8 cellular contexts compared by ENCODE assay signal in the genomic region with DNA sequence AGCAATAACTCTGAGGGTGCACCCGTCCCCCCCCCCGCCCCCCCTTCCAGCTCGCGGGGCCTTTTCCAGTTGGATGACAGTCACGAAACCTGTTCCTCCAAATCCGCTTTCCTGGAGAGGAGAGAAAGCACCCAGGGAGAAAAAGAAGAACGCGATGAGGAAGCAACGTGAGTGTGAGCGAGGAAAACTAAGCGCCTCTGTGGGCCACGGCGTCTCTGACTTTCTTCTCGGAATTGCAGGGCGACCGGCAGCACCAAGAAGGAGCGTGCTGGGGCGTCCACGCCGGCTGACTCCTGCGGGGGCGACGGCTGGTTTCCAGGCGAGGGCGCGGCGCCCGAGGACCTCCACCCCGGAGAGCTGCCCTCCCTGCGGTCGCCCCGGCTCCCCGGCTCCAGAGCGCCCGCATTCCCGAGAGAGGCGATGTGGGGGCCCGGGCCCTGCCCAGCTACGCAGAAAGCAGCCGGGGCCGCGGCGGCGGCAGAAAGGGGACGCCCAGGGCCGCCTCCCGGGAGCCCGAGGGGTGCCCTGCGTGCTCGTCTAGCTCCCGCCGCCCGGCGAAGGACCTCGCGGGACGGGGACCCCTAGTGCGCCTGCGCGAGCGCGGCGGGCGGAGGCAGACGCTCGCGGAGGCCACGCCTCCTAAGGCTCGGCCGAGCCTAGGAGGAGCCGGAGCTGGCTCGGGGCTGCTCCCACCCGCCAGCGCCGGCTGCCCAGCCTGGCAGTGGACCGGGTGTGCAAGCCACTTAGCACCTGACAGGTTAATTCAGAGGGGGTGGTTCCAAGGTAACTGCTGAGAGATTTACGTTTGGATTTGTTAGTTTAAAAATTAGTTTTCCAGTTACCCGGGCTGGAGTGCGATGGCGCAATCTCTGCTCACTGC. TPM values are rescaled to one million over a fixed set of nuclear protein-coding genes. Genes with fewer than 3 reads are reported as not detected.
A peak's percentile ranks its signal among the peaks of the same experiment; 100 is the strongest.
DNase-seq lines count a peak whose midpoint lies in the region; ATAC-seq, FAIRE-seq and TF ChIP-seq lines count a peak whose summit lies in the region.

No MANE protein-coding gene starts in this region.

- H3K36me3 Mint-ChIP-seq in activated naive CD8-positive, alpha-beta T cell treated with anti-CD3 and anti-CD28 coated beads, Interleukin-2, amount 50 U/mL, for 24 hours (ENCODE audit: low read depth), result peaks cover 8% of the 10 kb centered on the region

- intact Hi-C loops in heart left ventricle (cut with DNase I) (no loop called here), posterior cingulate gyrus (cut with DNase I) (no loop called here), transverse colon (cut with DNase I; ENCODE audit: low total_unique reads) (no loop called here)

- no peaks in the 10 kb centered on the region for H3K9me3 Mint-ChIP-seq in activated naive CD8-positive, alpha-beta T cell treated with anti-CD3 and anti-CD28 coated beads, Interleukin-2, amount 50 U/mL, for 24 hours

- FAIRE-seq in GM12891 (lab: Jason Lieb, UNC), result peak; percentile 96

- TF ChIP-seq CTCF in heart left ventricle (IDR thresholded peaks at IDR 0.05), result no peak
- TF ChIP-seq CTCF in transverse colon (IDR thresholded peaks at IDR 0.05), result no peak

- peak overlapping the region; percentile 90 for H3K4me3 Mint-ChIP-seq in activated naive CD8-positive, alpha-beta T cell treated with anti-CD3 and anti-CD28 coated beads, Interleukin-2, amount 50 U/mL, for 24 hours

- DNase-seq in GM12891 (ENCODE audit: insufficient read length, low spot score) (peak; percentile 99), NCI-H1417 (lab: John Stamatoyannopoulos, UW) (peak; percentile 93 to 96 (median 94)), SW480 (ENCODE audit: low spot score) (peak; percentile 79), heart left ventricle (peak; percentile 79 to 92 (median 84)), posterior cingulate gyrus (peak; percentile 72 to 98 (median 80)), transverse colon (peak; percentile 83)
- peak; percentile 88 for DNase-seq in activated naive CD8-positive, alpha-beta T cell treated with anti-CD3 and anti-CD28 coated beads, Interleukin-2, amount 50 U/mL, for 24 hours

- no peak for TF ChIP-seq POLR2A in GM12891 (IDR thresholded peaks at IDR 0.05; ENCODE audit: low read depth, low read length)
- TF ChIP-seq POLR2A in heart left ventricle (IDR thresholded peaks at IDR 0.05), result peak; percentile 8 to 71
- no peak for TF ChIP-seq POLR2A in transverse colon (IDR thresholded peaks at IDR 0.05)

- H3K27me3 ChIP-seq in heart left ventricle (peaks cover 10 to 67% (median 42%) of the 10 kb centered on the region in 9 donors), transverse colon (peaks cover 75% of the 10 kb centered on the region)

- H3K27ac ChIP-seq in heart left ventricle (peak overlapping the region in 5 of 12 donors; percentile 46 to 65 (median 60)), transverse colon (peak overlapping the region in 3 of 4 donors; percentile 63 to 71 (median 66))

- no peak for TF ChIP-seq EP300 in transverse colon (IDR thresholded peaks at IDR 0.05; ENCODE audit: low read depth)

- peak; percentile 91 for ATAC-seq in HG02763 (IDR thresholded peaks at IDR 0.05; ENCODE audit: unreplicated experiment)
- ATAC-seq in activated naive CD8-positive, alpha-beta T cell treated with anti-CD3 and anti-CD28 coated beads, Interleukin-2, amount 50 U/mL, for 24 hours, result peak; percentile 79
- ATAC-seq in heart left ventricle, result peak; percentile 77 to 97 (median 94)

- no peaks in the 10 kb centered on the region for H3K36me3 ChIP-seq in heart left ventricle
- H3K36me3 ChIP-seq in transverse colon, result no peaks in the 10 kb centered on the region

- in situ Hi-C loops in transverse colon (cut with MboI; ENCODE audit: low pct_ligation_motif_present in 1 of 4, low pct_unique_long_range_greater_than_20kb in 1 of 4, low sequenced_read_pairs in 3 of 4), result loop anchor here in 1 of 4 donors (25.0 kb wide), 1 partner anchor 335 kb away; no protein-coding TSS in a partner anchor

- H3K27me3 Mint-ChIP-seq in activated naive CD8-positive, alpha-beta T cell treated with anti-CD3 and anti-CD28 coated beads, Interleukin-2, amount 50 U/mL, for 24 hours, result peaks cover 50% of the 10 kb centered on the region

- H3K4me3 ChIP-seq in heart left ventricle (peak overlapping the region; percentile 47 to 88 (median 63)), transverse colon (peak overlapping the region; percentile 46 to 92 (median 73))

- 2 to 16% (median 3%) methylated on average over 14 to 80 of the region's 80 CpGs for WGBS in heart left ventricle, 4 donors
- WGBS in transverse colon (ENCODE audit: low coverage in 1 of 2), 2 donors, result 4% methylated on average over 30 of the region's 80 CpGs; no CpG with 5 or more reads in 1 of the 2 donors

- H3K4me1 Mint-ChIP-seq in activated naive CD8-positive, alpha-beta T cell treated with anti-CD3 and anti-CD28 coated beads, Interleukin-2, amount 50 U/mL, for 24 hours, result peaks cover 36% of the 10 kb centered on the region

- H3K9me3 ChIP-seq in heart left ventricle (no peaks in the 10 kb centered on the region), transverse colon (no peaks in the 10 kb centered on the region)

- peaks cover 0 to 24% (median 11%) of the 10 kb centered on the region in 12 donors for H3K4me1 ChIP-seq in heart left ventricle
- peaks cover 0 to 32% (median 12%) of the 10 kb centered on the region in 4 donors for H3K4me1 ChIP-seq in transverse colon

- H3K27ac Mint-ChIP-seq in activated naive CD8-positive, alpha-beta T cell treated with anti-CD3 and anti-CD28 coated beads, Interleukin-2, amount 50 U/mL, for 24 hours, result peak overlapping the region; percentile 84

TF ChIP-seq in GM12891, 5 proteins besides CTCF, POLR2A, EP300 and RAD21:
- TF ChIP-seq PAX5 (IDR thresholded peaks at IDR 0.05; ENCODE audit: insufficient read depth, low read length, severe bottlenecking) (no peak), POU2F2 (IDR thresholded peaks at IDR 0.05; ENCODE audit: low read depth, low read length) (no peak), SPI1 (IDR thresholded peaks at IDR 0.05; ENCODE audit: low read depth, low read length) (no peak), TAF1 (IDR thresholded peaks at IDR 0.05; ENCODE audit: low read depth, low read length) (no peak), POLR2AphosphoS5 (IDR thresholded peaks at IDR 0.05; ENCODE audit: low read depth, low read length) (no peak)
TF ChIP-seq in GM12891: peak in this region for 0.

RNA-seq across cellular contexts. Expression of a gene that starts 15.3 kb away (rescaled TPM):
- polyA plus RNA-seq in GM12891 (2012; ENCODE audit: low read depth, missing spikeins), result not detected
- total RNA-seq in heart left ventricle (100 to 1,000 TPM in 1 of 9 donors, 10 to 100 TPM in 2, 1 to 10 TPM in 4, under 1 TPM in 2; 0.12 to 113 (median 1.8) TPM), transverse colon (10 to 100 TPM in 1 of 4 donors, 1 to 10 TPM in 2, not detected in 1; 4.6 to 11.7 (median 7.5) TPM)
- 10 to 100 TPM in 1 of 2 donors, 1 to 10 TPM in 1; 1.1 to 19.6 TPM for polyA plus RNA-seq in heart left ventricle

RNA-seq across cellular contexts. Expression of a gene that starts 20.9 kb away (rescaled TPM):
- 61.8 TPM for polyA plus RNA-seq in GM12891 (2012; ENCODE audit: low read depth, missing spikeins)
- 1 to 10 TPM; 4.6 to 9.8 (median 7.9) TPM for total RNA-seq in heart left ventricle
- 10 to 100 TPM in 1 of 2 donors, 1 to 10 TPM in 1; 7.2 to 21.0 TPM for polyA plus RNA-seq in heart left ventricle
- total RNA-seq in transverse colon, result 100 to 1,000 TPM in 1 of 4 donors, 10 to 100 TPM in 1, 1 to 10 TPM in 1, not detected in 1; 7.2 to 226 (median 10.5) TPM

RNA-seq across cellular contexts. Expression of a gene that starts 43.8 kb away (rescaled TPM):
- 374 TPM for polyA plus RNA-seq in GM12891 (2012; ENCODE audit: low read depth, missing spikeins)
- total RNA-seq in heart left ventricle, result 100 to 1,000 TPM; 291 to 496 (median 375) TPM
- 100 to 1,000 TPM; 255 to 330 TPM for polyA plus RNA-seq in heart left ventricle
- 100 to 1,000 TPM; 146 to 550 (median 353) TPM for total RNA-seq in transverse colon

Comparison
In these comparisons a context has a peak if more than half of its experiments do, and no peak if none do; other contexts are left out.
1. POLR2A ChIP-seq: peak in heart left ventricle (2 of 2); none in GM12891 (single experiment) and transverse colon (single experiment).
2. Peak in every context shown above with its lines, with median percentiles within 50 percentile points of each other: DNase-seq and ATAC-seq.